28 cellular contexts compared by ENCODE assay signal in genomic region chr1:178976541-178976940, GRCh38.
"Had no signal": no experiment of that assay in that cellular context is flagged by ENCODE, and none has a peak within 500 bp of the region (broad histone marks: within the 10 kb centered on the region; RNA-seq: fewer than 3 reads in every experiment).

No MANE protein-coding gene starts in this region.

- H3K4me1 ChIP-seq: ascending aorta, esophagus squamous epithelium had no signal

- ATAC-seq: activated CD4-positive, alpha-beta T cell treated with anti-CD3 and anti-CD28 coated beads for 36 hours; activated CD8-positive, alpha-beta memory T cell treated with anti-CD3 and anti-CD28 coated beads, Interleukin-2, amount 10 ng/mL, durations not matched to agents 7 days and 5 days; activated CD8-positive, alpha-beta T cell treated with anti-CD3 and anti-CD28 coated beads, Interleukin-2, amount 10 ng/mL, durations not matched to agents 7 days and 5 days; activated naive CD4-positive, alpha-beta T cell treated with anti-CD3 and anti-CD28 coated beads, Interleukin-2, amount 50 U/mL, for 72 hours; activated T-cell treated with anti-CD3 and anti-CD28 coated beads, Interleukin-2, amount 50 U/mL, for 72 hours; effector memory CD8-positive, alpha-beta T cell; gastroesophageal sphincter; heart right ventricle had no signal

- H3K36me3 ChIP-seq: ascending aorta, brain microvascular endothelial cell, esophagus squamous epithelium, gastroesophageal sphincter, heart right ventricle had no signal

- DNase-seq: activated CD4-positive, alpha-beta memory T cell treated with anti-CD3 and anti-CD28 coated beads for 36 hours; activated CD4-positive, alpha-beta T cell treated with anti-CD3 and anti-CD28 coated beads for 36 hours; activated CD4-positive, alpha-beta T cell treated with anti-CD3 and anti-CD28 coated beads, Interleukin-2, amount 10 ng/mL, durations not matched to agents 24 days and 14 days; activated CD4-positive, CD25-positive, alpha-beta regulatory T cell; activated CD4-positive, CD25-positive, alpha-beta regulatory T cell treated with anti-CD3 and anti-CD28 coated beads, Interleukin-2, amount 50 U/mL, for 72 hours; activated CD8-positive, alpha-beta memory T cell treated with anti-CD3 and anti-CD28 coated beads, Interleukin-2, amount 10 ng/mL, durations not matched to agents 7 days and 5 days; activated CD8-positive, alpha-beta memory T cell treated with anti-CD3 and anti-CD28 coated beads, Interleukin-2, amount 50 U/mL, for 4 hours; activated CD8-positive, alpha-beta T cell treated with anti-CD3 and anti-CD28 coated beads, Interleukin-2, amount 10 ng/mL, durations not matched to agents 7 days and 5 days; activated gamma-delta T cell; activated naive CD4-positive, alpha-beta T cell; activated naive CD4-positive, alpha-beta T cell treated with anti-CD3 and anti-CD28 coated beads, Interleukin-2, amount 10 ng/mL, durations not matched to agents 7 days and 5 days; activated naive CD8-positive, alpha-beta T cell treated with anti-CD3 and anti-CD28 coated beads, Interleukin-2, amount 10 ng/mL, durations not matched to agents 7 days and 5 days; activated T-cell treated with anti-CD3 and anti-CD28 coated beads for 4 hours; activated T-cell treated with anti-CD3 and anti-CD28 coated beads, Interleukin-2, amount 50 U/mL, for 24 hours; activated T-cell treated with anti-CD3 and anti-CD28 coated beads, Interleukin-2, amount 50 U/mL, for 72 hours; brain microvascular endothelial cell; caudate nucleus; cortex of kidney; dermis blood vessel endothelial cell; effector CD4-positive, alpha-beta T cell; effector memory CD8-positive, alpha-beta T cell; esophagus squamous epithelium; foreskin melanocyte; heart right ventricle; T-helper 2 cell had no signal

- H3K4me3 ChIP-seq: ascending aorta, esophagus squamous epithelium, gastroesophageal sphincter, heart right ventricle had no signal

- H3K27ac ChIP-seq: ascending aorta, brain microvascular endothelial cell, esophagus squamous epithelium, gastroesophageal sphincter, heart right ventricle had no signal

- H3K27me3 ChIP-seq: ascending aorta, brain microvascular endothelial cell, esophagus squamous epithelium, gastroesophageal sphincter, heart right ventricle had no signal
